ENCODE assay signal across 1 cellular context in the genomic region with DNA sequence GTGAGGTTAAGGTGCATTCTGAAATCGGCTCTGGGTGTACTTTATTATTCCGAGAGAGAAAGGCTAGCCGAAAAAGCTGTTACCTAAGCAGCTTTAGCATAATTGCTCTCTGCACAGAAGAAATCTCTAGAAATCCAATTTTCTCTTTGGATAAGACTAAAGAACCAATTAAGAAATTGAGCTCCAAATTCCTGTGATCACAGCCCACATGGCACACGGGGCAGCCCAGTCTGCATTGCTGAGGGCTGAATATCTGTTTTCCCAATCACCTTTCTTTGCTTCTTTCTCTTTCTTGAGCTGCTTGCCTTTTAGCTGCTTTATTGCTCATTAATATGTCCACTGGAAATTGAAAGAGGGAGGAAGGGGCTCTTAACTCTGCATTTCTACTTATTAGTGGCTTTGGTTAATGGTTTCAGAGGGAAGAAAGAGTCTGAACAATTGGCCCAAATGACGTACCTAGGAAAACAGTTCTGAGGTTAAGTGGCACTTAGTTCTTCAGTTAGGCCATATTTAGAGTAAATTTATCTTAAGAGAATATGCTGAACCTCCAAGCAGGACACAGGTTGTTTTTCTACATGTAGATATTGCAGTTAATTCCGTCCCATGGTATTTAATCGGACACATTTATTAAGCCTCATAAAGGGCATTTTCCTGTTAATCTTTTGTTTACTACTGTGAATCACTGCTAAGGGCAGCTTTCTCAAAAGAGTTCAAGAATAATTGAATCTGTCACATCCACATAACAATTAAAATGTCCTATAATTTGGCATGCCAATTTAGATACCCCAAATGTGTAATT.
TF ChIP-seq lines count a peak whose summit lies in the region.

No MANE protein-coding gene starts in this region.

TF ChIP-seq in GM12878, 131 proteins besides CTCF, POLR2A, EP300 and RAD21 (continued from another document):
- TF ChIP-seq, protein P1, sequence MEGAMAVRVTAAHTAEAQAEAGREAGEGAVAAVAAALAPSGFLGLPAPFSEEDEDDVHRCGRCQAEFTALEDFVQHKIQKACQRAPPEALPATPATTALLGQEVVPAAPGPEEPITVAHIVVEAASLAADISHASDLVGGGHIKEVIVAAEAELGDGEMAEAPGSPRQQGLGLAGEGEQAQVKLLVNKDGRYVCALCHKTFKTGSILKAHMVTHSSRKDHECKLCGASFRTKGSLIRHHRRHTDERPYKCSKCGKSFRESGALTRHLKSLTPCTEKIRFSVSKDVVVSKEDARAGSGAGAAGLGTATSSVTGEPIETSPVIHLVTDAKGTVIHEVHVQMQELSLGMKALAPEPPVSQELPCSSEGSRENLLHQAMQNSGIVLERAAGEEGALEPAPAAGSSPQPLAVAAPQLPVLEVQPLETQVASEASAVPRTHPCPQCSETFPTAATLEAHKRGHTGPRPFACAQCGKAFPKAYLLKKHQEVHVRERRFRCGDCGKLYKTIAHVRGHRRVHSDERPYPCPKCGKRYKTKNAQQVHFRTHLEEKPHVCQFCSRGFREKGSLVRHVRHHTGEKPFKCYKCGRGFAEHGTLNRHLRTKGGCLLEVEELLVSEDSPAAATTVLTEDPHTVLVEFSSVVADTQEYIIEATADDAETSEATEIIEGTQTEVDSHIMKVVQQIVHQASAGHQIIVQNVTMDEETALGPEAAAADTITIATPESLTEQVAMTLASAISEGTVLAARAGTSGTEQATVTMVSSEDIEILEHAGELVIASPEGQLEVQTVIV (IDR thresholded peaks at IDR 0.05; ENCODE audit: borderline replicate concordance, partially characterized antibody), result no peak
